ENCODE assay signal across 1 cellular context in the genomic region with DNA sequence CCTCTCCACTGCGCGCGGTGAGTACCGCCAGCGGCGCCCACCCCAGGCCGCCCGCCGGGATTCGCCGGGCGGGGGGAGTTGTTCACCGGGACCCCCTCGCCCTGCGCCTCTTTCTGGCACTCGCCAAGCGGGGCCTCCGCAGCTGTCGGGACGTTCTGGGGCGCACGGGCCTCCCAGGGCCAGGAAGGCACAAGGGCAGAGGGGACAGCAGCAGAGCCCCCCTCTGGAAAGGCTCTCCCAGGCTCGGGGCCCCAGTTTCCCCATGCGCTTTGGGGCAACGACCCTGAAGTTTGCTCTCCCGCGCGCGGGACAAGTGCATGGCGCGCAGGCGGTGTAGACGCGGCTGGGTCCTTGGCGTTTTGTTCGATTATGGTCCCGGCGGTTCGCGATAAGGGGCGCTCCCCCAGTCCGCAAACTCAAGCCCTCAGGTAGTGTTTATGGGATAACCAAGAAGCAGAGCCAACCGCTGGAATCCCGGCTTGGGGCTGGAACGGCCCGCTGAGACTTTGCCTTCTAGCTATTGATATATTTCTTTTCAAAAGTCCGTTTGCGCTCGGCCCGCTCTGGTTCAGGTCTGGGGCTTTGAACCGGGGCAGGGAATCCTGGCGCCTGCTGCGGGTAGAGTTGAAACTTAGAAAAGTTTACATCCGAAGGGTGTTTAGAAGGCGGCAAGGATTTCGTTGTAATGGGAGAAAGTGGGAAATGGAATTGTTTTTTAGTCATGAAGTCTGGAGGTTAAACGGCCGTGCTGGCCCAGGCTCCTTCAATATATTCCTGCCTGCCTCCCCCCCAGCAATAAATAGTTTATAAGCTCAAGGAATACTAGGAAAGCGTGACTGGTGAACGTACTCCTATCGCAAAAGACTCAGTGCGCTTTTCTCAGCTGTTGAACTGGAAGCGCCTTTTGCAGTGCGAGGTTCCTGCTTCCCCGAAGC.
TF ChIP-seq lines count a peak whose summit lies in the region.

No MANE protein-coding gene starts in this region.

TF ChIP-seq in HEK293, 187 proteins besides CTCF, POLR2A, EP300 and RAD21 (continued from another document):
- TF ChIP-seq, protein P1, sequence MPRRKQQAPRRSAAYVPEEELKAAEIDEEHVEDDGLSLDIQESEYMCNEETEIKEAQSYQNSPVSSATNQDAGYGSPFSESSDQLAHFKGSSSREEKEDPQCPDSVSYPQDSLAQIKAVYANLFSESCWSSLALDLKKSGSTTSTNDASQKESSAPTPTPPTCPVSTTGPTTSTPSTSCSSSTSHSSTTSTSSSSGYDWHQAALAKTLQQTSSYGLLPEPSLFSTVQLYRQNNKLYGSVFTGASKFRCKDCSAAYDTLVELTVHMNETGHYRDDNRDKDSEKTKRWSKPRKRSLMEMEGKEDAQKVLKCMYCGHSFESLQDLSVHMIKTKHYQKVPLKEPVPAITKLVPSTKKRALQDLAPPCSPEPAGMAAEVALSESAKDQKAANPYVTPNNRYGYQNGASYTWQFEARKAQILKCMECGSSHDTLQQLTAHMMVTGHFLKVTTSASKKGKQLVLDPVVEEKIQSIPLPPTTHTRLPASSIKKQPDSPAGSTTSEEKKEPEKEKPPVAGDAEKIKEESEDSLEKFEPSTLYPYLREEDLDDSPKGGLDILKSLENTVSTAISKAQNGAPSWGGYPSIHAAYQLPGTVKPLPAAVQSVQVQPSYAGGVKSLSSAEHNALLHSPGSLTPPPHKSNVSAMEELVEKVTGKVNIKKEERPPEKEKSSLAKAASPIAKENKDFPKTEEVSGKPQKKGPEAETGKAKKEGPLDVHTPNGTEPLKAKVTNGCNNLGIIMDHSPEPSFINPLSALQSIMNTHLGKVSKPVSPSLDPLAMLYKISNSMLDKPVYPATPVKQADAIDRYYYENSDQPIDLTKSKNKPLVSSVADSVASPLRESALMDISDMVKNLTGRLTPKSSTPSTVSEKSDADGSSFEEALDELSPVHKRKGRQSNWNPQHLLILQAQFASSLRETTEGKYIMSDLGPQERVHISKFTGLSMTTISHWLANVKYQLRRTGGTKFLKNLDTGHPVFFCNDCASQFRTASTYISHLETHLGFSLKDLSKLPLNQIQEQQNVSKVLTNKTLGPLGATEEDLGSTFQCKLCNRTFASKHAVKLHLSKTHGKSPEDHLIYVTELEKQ (tag by site-specific recombination; IDR thresholded peaks at IDR 0.05; ENCODE audit: borderline replicate concordance) = no peak
- TF ChIP-seq ZNF248 (tag by site-specific recombination; IDR thresholded peaks at IDR 0.05) = no peak
- TF ChIP-seq, protein P2, sequence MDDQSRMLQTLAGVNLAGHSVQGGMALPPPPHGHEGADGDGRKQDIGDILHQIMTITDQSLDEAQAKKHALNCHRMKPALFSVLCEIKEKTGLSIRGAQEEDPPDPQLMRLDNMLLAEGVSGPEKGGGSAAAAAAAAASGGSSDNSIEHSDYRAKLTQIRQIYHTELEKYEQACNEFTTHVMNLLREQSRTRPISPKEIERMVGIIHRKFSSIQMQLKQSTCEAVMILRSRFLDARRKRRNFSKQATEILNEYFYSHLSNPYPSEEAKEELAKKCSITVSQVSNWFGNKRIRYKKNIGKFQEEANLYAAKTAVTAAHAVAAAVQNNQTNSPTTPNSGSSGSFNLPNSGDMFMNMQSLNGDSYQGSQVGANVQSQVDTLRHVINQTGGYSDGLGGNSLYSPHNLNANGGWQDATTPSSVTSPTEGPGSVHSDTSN (CRISPR knock-in tag; IDR thresholded peaks at IDR 0.05) = peak; percentile 27; the same call in 1 of the 2 replicates
- TF ChIP-seq, protein P3, sequence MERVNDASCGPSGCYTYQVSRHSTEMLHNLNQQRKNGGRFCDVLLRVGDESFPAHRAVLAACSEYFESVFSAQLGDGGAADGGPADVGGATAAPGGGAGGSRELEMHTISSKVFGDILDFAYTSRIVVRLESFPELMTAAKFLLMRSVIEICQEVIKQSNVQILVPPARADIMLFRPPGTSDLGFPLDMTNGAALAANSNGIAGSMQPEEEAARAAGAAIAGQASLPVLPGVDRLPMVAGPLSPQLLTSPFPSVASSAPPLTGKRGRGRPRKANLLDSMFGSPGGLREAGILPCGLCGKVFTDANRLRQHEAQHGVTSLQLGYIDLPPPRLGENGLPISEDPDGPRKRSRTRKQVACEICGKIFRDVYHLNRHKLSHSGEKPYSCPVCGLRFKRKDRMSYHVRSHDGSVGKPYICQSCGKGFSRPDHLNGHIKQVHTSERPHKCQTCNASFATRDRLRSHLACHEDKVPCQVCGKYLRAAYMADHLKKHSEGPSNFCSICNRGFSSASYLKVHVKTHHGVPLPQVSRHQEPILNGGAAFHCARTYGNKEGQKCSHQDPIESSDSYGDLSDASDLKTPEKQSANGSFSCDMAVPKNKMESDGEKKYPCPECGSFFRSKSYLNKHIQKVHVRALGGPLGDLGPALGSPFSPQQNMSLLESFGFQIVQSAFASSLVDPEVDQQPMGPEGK (tag by site-specific recombination; IDR thresholded peaks at IDR 0.05) = peak; percentile 58; the same call in 1 of the 2 replicates
- no peak for TF ChIP-seq WT1 (tag by site-specific recombination; IDR thresholded peaks at IDR 0.05)
- no peak for TF ChIP-seq ZNF266 (tag by site-specific recombination; IDR thresholded peaks at IDR 0.05; ENCODE audit: low read depth)
- peak; percentile 84 for TF ChIP-seq FEZF1 (tag by site-specific recombination; IDR thresholded peaks at IDR 0.05)
- TF ChIP-seq ZNF707 (tag by site-specific recombination; IDR thresholded peaks at IDR 0.05) = no peak
- no peak for TF ChIP-seq TCF7L2 (IDR thresholded peaks at IDR 0.05; ENCODE audit: borderline replicate concordance, low read depth, low read length)
- peak; percentile 59; the same call in 1 of the 2 replicates for TF ChIP-seq ZNF777 (tag by site-specific recombination; IDR thresholded peaks at IDR 0.05; ENCODE audit: borderline replicate concordance)
- no peak for TF ChIP-seq YY2 (tag by site-specific recombination; IDR thresholded peaks at IDR 0.05)
- no peak for TF ChIP-seq ZNF211 (tag by site-specific recombination; IDR thresholded peaks at IDR 0.05; ENCODE audit: low read depth)
- TF ChIP-seq GFI1B (tag by site-specific recombination; IDR thresholded peaks at IDR 0.05) = no peak
- TF ChIP-seq ZBTB21 (tag by site-specific recombination; IDR thresholded peaks at IDR 0.05) = no peak
- TF ChIP-seq, protein P4, sequence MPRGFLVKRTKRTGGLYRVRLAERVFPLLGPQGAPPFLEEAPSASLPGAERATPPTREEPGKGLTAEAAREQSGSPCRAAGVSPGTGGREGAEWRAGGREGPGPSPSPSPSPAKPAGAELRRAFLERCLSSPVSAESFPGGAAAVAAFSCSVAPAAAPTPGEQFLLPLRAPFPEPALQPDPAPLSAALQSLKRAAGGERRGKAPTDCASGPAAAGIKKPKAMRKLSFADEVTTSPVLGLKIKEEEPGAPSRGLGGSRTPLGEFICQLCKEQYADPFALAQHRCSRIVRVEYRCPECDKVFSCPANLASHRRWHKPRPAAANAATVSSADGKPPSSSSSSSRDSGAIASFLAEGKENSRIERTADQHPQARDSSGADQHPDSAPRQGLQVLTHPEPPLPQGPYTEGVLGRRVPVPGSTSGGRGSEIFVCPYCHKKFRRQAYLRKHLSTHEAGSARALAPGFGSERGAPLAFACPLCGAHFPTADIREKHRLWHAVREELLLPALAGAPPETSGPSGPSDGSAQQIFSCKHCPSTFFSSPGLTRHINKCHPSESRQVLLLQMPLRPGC (tag by site-specific recombination; IDR thresholded peaks at IDR 0.05) = no peak
- TF ChIP-seq ZNF792 (tag by site-specific recombination; IDR thresholded peaks at IDR 0.05) = no peak
